ENCODE assay signal across 1 cellular context in genomic region chrX:24150051-24150790, GRCh38.
TF ChIP-seq lines count a peak whose summit lies in the region.

No MANE protein-coding gene starts in this region.

TF ChIP-seq in HepG2, 621 proteins besides CTCF, POLR2A, EP300 and RAD21 (continued from another document and continues in another):
- TF ChIP-seq ARID4A (CRISPR knock-in tag; IDR thresholded peaks at IDR 0.05; ENCODE audit: borderline replicate concordance) (peak; percentile 45; the same call in 1 of the 2 replicates), ZNF580 (CRISPR knock-in tag; IDR thresholded peaks at IDR 0.05; ENCODE audit: borderline replicate concordance, low read depth) (0 out of 2 replicates have a peak, but pooled peaks have one; percentile 33), MAX (IDR thresholded peaks at IDR 0.05) (peak; percentile 47; the same call in 1 of the 2 replicates), ZNF773 (CRISPR knock-in tag; IDR thresholded peaks at IDR 0.05; ENCODE audit: borderline replicate concordance) (no peak), GATAD2A (CRISPR knock-in tag; IDR thresholded peaks at IDR 0.05) (0 out of 2 replicates have a peak, but pooled peaks have one; percentile 28), SNAPC2 (CRISPR knock-in tag; IDR thresholded peaks at IDR 0.05) (no peak), ZBTB40 (IDR thresholded peaks at IDR 0.05) (no peak), ZBTB40 (CRISPR knock-in tag; IDR thresholded peaks at IDR 0.05) (peak; percentile 41; the same call in 1 of the 2 replicates), KLF16 (CRISPR knock-in tag; IDR thresholded peaks at IDR 0.05) (peak in 1 of 2 experiments; percentile 41; a peak in 1 of 4 replicates), PPARG (CRISPR knock-in tag; conservative IDR thresholded peaks at IDR 0.05) (0 out of 2 replicates have a peak, but pooled peaks have one; percentile 14), HIC2 (CRISPR knock-in tag; IDR thresholded peaks at IDR 0.05; ENCODE audit: low read depth) (no peak), FOXA3 (CRISPR knock-in tag; IDR thresholded peaks at IDR 0.05) (peak; percentile 48; the same call in 1 of the 2 replicates), FOXJ3 (CRISPR knock-in tag; IDR thresholded peaks at IDR 0.05; ENCODE audit: borderline replicate concordance) (no peak), ZBTB7A (CRISPR knock-in tag; IDR thresholded peaks at IDR 0.05) (no peak), ZNF333 (CRISPR knock-in tag; IDR thresholded peaks at IDR 0.05; ENCODE audit: borderline replicate concordance) (no peak), ZNF709 (CRISPR knock-in tag; IDR thresholded peaks at IDR 0.05) (no peak), TBX2 (CRISPR knock-in tag; IDR thresholded peaks at IDR 0.05; ENCODE audit: borderline replicate concordance) (peak; percentile 74), SALL1 (CRISPR knock-in tag; IDR thresholded peaks at IDR 0.05) (peak; percentile 77), ZNF772 (CRISPR knock-in tag; IDR thresholded peaks at IDR 0.05) (0 out of 2 replicates have a peak, but pooled peaks have one; percentile 49), SMAD9 (CRISPR knock-in tag; IDR thresholded peaks at IDR 0.05) (no peak), ARNT2 (CRISPR knock-in tag; IDR thresholded peaks at IDR 0.05; ENCODE audit: low read depth) (0 out of 2 replicates have a peak, but pooled peaks have one; percentile 52), RFXAP (CRISPR knock-in tag; IDR thresholded peaks at IDR 0.05; ENCODE audit: borderline replicate concordance) (peak; percentile 38; the same call in 1 of the 2 replicates), SKI (IDR thresholded peaks at IDR 0.05; ENCODE audit: partially characterized antibody) (peak; percentile 41), GATAD1 (CRISPR knock-in tag; IDR thresholded peaks at IDR 0.05) (peak; percentile 34; the same call in 1 of the 2 replicates), GATA4 (IDR thresholded peaks at IDR 0.05; ENCODE audit: borderline replicate concordance, low read depth) (no peak), ZNF740 (CRISPR knock-in tag; IDR thresholded peaks at IDR 0.05) (peak; percentile 53; the same call in 1 of the 2 replicates), PITX1 (CRISPR knock-in tag; IDR thresholded peaks at IDR 0.05) (no peak), HDAC1 (CRISPR knock-in tag; IDR thresholded peaks at IDR 0.05) (peak; percentile 59; the same call in 1 of the 2 replicates), KLF13 (CRISPR knock-in tag; IDR thresholded peaks at IDR 0.05) (no peak), ZNF160 (CRISPR knock-in tag; IDR thresholded peaks at IDR 0.05) (peak; percentile 25; the same call in 1 of the 2 replicates), DR1 (CRISPR knock-in tag; IDR thresholded peaks at IDR 0.05) (0 out of 2 replicates have a peak, but pooled peaks have one; percentile 21), ZFX (CRISPR knock-in tag; IDR thresholded peaks at IDR 0.05; ENCODE audit: low read depth) (peak; percentile 53), ZNF431 (CRISPR knock-in tag; IDR thresholded peaks at IDR 0.05; ENCODE audit: borderline replicate concordance, low read depth) (no peak), SAFB2 (CRISPR knock-in tag; IDR thresholded peaks at IDR 0.05; ENCODE audit: borderline replicate concordance, low read depth) (peak; percentile 39; the same call in 1 of the 2 replicates), ZHX1 (CRISPR knock-in tag; IDR thresholded peaks at IDR 0.05; ENCODE audit: low read depth) (peak; percentile 94), ZFP37 (CRISPR knock-in tag; IDR thresholded peaks at IDR 0.05; ENCODE audit: borderline replicate concordance) (no peak), RORA (CRISPR knock-in tag; IDR thresholded peaks at IDR 0.05) (no peak), POLR2AphosphoS5 (IDR thresholded peaks at IDR 0.05; ENCODE audit: low read depth, low read length) (peak; percentile 35; the same call in 1 of the 2 replicates), IKZF1 (IDR thresholded peaks at IDR 0.05) (no peak), STAG1 (CRISPR knock-in tag; IDR thresholded peaks at IDR 0.05) (peak; percentile 42), NCOA2 (CRISPR knock-in tag; IDR thresholded peaks at IDR 0.05) (peak; percentile 18; the same call in 1 of the 2 replicates), ZFP36L1 (CRISPR knock-in tag; IDR thresholded peaks at IDR 0.05) (no peak), ZNF276 (CRISPR knock-in tag; IDR thresholded peaks at IDR 0.05; ENCODE audit: low read depth) (no peak), GABPB1 (CRISPR knock-in tag; IDR thresholded peaks at IDR 0.05) (peak; percentile 79)
